Comparison of ENCODE assay signal across 21 cellular contexts in the genomic region with DNA sequence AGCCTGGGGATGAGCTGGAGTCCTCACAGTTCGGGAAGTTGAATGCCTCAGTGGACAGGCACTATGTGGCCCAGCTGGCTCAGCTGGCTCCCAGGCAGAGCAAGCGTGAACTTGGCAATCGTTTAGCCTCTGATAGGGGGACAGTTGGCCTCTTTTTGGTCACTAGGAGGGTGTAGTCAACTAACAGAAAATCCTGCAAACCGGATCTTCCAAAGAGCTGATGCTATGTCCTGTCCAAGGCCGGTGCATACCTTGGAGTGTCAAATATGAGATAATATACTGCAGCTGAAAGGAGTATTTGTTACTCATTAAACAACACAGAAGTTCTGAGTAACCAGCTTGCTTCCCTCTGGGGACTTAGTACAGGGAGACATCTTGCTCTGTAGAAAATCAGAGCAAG.
"Had no signal": no experiment of that assay in that cellular context is flagged by ENCODE, and none has a peak within 500 bp of the region (broad histone marks: within the 10 kb centered on the region; RNA-seq: fewer than 3 reads in every experiment).

No MANE protein-coding gene starts in this region.

- H3K27ac Mint-ChIP-seq: activated B cell treated with CpG ODN at 0.5 μM for 24 hours; activated CD4-positive, alpha-beta memory T cell treated with anti-CD3 and anti-CD28 coated beads for 36 hours; activated naive CD8-positive, alpha-beta T cell; immature natural killer cell; mesothelial cell of epicardium; nephron progenitor cell; stimulated activated naive CD8-positive, alpha-beta T cell treated with anti-CD3 and anti-CD28 coated beads, Interleukin-15, Interleukin-2, amounts not matched to agents 100 ng/mL and 50 ng/mL, for 24 hours had no signal

- H3K4me3 Mint-ChIP-seq: activated B cell treated with CpG ODN at 0.5 μM for 24 hours; activated CD4-positive, alpha-beta memory T cell treated with anti-CD3 and anti-CD28 coated beads for 36 hours; activated naive CD8-positive, alpha-beta T cell; immature natural killer cell; mesothelial cell of epicardium; nephron progenitor cell; stimulated activated naive CD8-positive, alpha-beta T cell treated with anti-CD3 and anti-CD28 coated beads, Interleukin-15, Interleukin-2, amounts not matched to agents 100 ng/mL and 50 ng/mL, for 24 hours had no signal

- H3K9me3 ChIP-seq: gastrocnemius medialis, heart right ventricle, transverse colon, uterus had no signal

- DNase-seq: activated B cell treated with CpG ODN at 0.5 μM for 24 hours; activated CD4-positive, alpha-beta memory T cell treated with anti-CD3 and anti-CD28 coated beads for 36 hours; activated CD4-positive, alpha-beta T cell treated with anti-CD3 and anti-CD28 coated beads for 4 hours; amygdala; dorsolateral prefrontal cortex; gastrocnemius medialis; heart right ventricle; immature natural killer cell; left colon; nephron progenitor cell; nucleus accumbens; posterior cingulate gyrus; stimulated activated CD4-positive, alpha-beta T cell treated with anti-CD3 and anti-CD28 coated beads, Interleukin-2, amount 100 ng/mL, for 24 hours; T-helper 1 cell; T-helper 9 cell; transverse colon; uterus had no signal

- H3K36me3 ChIP-seq: gastrocnemius medialis, heart right ventricle, transverse colon, uterus had no signal

- H3K27me3 ChIP-seq: transverse colon, uterus had no signal

- H3K27ac ChIP-seq: dorsolateral prefrontal cortex, gastrocnemius medialis, heart right ventricle, transverse colon, uterus had no signal

- H3K4me3 ChIP-seq: dorsolateral prefrontal cortex, gastrocnemius medialis, heart right ventricle, lung, transverse colon, uterus had no signal

- ATAC-seq: gastrocnemius medialis, heart right ventricle, left colon had no signal

- H3K4me1 ChIP-seq: transverse colon, uterus had no signal

- H3K9me3 Mint-ChIP-seq: activated B cell treated with CpG ODN at 0.5 μM for 24 hours; activated CD4-positive, alpha-beta memory T cell treated with anti-CD3 and anti-CD28 coated beads for 36 hours; immature natural killer cell; nephron progenitor cell; stimulated activated naive CD8-positive, alpha-beta T cell treated with anti-CD3 and anti-CD28 coated beads, Interleukin-15, Interleukin-2, amounts not matched to agents 100 ng/mL and 50 ng/mL, for 24 hours had no signal

- H3K36me3 Mint-ChIP-seq: activated CD4-positive, alpha-beta memory T cell treated with anti-CD3 and anti-CD28 coated beads for 36 hours; activated naive CD8-positive, alpha-beta T cell; immature natural killer cell; mesothelial cell of epicardium had no signal
